Comparison of ENCODE assay signal across 18 cellular contexts in the genomic region with DNA sequence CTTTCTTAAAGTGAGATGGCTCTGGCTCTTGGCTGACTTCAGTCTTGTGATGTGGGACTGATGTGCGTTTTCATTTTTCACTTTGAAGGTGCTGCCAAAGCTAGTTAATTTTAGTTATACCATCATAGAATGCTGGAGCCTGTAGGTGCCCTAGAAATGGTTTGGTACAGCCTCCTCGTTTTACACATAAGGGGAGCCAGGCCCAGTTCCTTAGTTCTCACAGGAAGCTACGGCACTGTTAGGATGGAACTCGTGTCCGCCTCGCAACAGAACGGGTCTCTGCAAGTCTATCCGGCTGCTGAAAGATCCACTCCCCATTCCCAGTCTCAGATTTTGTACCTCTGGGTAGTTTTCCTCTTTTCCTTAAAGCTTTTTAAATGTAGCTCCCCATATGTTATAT.
"Had no signal": no experiment of that assay in that cellular context is flagged by ENCODE, and none has a peak within 500 bp of the region (broad histone marks: within the 10 kb centered on the region; RNA-seq: fewer than 3 reads in every experiment).

No MANE protein-coding gene starts in this region.

- H3K9me3 ChIP-seq: colonic mucosa, testis, transverse colon had no signal

- H3K27ac ChIP-seq: colonic mucosa, epithelial cell of prostate, testis had no signal

- H3K27me3 ChIP-seq: colonic mucosa, testis, transverse colon had no signal

- H3K4me3 ChIP-seq: colonic mucosa, smooth muscle cell, testis, transverse colon had no signal

- DNase-seq: activated CD4-positive, alpha-beta T cell treated with anti-CD3 and anti-CD28 coated beads for 36 hours; activated CD4-positive, CD25-positive, alpha-beta regulatory T cell; activated CD8-positive, alpha-beta memory T cell treated with anti-CD3 and anti-CD28 coated beads, Interleukin-2, amount 10 ng/mL, durations not matched to agents 7 days and 5 days; activated CD8-positive, alpha-beta T cell treated with anti-CD3 and anti-CD28 coated beads, Interleukin-2, amount 10 ng/mL, durations not matched to agents 7 days and 5 days; activated naive CD8-positive, alpha-beta T cell treated with anti-CD3 and anti-CD28 coated beads, Interleukin-2, amount 50 U/mL, for 24 hours; activated T-cell treated with anti-CD3 and anti-CD28 coated beads, Interleukin-2, amount 50 U/mL, for 48 hours; colonic mucosa; effector CD8-positive, alpha-beta T cell; head of caudate nucleus; mammary epithelial cell; retina; stimulated activated CD4-positive, alpha-beta T cell treated with anti-CD3 and anti-CD28 coated beads, Interleukin-15, amount 100 ng/mL, for 24 hours; stimulated activated CD4-positive, alpha-beta T cell treated with anti-CD3 and anti-CD28 coated beads, Interleukin-2, amount 100 ng/mL, for 24 hours; stimulated activated naive CD4-positive, alpha-beta T cell; testis; transverse colon had no signal

- ATAC-seq: activated CD4-positive, alpha-beta T cell treated with anti-CD3 and anti-CD28 coated beads for 36 hours; activated CD8-positive, alpha-beta memory T cell treated with anti-CD3 and anti-CD28 coated beads, Interleukin-2, amount 10 ng/mL, durations not matched to agents 7 days and 5 days; activated CD8-positive, alpha-beta T cell treated with anti-CD3 and anti-CD28 coated beads, Interleukin-2, amount 10 ng/mL, durations not matched to agents 7 days and 5 days; activated naive CD8-positive, alpha-beta T cell treated with anti-CD3 and anti-CD28 coated beads, Interleukin-2, amount 50 U/mL, for 24 hours had no signal

- H3K4me1 ChIP-seq: colonic mucosa, testis had no signal

- H3K36me3 ChIP-seq: colonic mucosa, transverse colon had no signal
